ENCODE assay signal across 8 cellular contexts in the genomic region with DNA sequence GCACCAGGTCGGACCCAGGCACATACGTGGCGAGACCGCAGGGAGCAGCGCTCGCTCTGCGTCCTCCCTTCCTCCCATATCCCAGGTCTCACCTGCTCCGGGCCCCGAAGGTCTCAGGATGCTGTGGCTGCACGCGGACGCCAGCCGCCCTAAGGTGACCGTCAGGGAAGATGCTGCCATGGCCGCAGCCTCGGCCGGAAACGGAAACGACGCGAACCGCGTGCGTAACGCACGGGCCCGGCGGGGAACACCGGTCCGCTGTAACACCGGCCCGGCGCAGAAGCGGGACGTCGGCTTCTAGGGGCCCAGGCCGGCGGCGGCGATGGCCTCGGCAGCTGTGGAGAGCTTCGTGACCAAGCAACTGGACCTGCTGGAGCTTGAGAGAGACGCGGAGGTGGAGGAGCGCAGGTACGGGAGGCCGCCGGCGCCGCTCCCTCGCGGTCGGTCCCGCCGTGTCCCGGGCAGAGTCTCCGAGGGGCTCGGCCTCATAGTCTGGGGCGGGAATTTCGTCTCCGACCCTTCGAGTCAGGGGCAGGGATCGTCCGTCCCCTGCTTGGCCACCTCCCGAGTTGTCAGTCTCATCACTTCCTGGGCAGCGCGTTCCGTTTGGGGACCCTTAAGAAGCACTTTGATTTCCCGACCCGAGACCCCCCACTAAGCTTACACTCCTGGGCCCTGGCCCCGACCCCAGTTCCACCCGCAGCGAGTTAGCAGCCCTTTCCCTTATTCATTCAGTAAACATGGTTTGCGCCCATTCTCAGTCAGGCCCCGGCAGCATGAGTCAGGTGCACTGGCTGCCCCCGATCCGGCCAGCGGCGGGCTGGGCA.
DNase-seq lines count a peak whose midpoint lies in the region; ATAC-seq and TF ChIP-seq lines count a peak whose summit lies in the region.

A gene (plus strand): TSS at position 261 of the 827 bp plus-strand sequence. CDS start 62 bp downstream, at position 323.
A gene (minus strand): TSS at position 202 of the 827 bp plus-strand sequence. CDS start 22 bp downstream, at position 180.

- peak; percentile 18; the same call in 1 of the 2 replicates for TF ChIP-seq RAD21 in Ishikawa (IDR thresholded peaks at IDR 0.05; ENCODE audit: low read depth)

- H3K9me3 Mint-ChIP-seq in nephron progenitor cell: no peaks in the 10 kb centered on the region
- no peaks in the 10 kb centered on the region for H3K9me3 Mint-ChIP-seq in stimulated activated naive CD8-positive, alpha-beta T cell treated with anti-CD3 and anti-CD28 coated beads, Interleukin-15, amount 100 ng/mL, for 72 hours

- no peak for TF ChIP-seq CTCF in RWPE1 (conservative IDR thresholded peaks at IDR 0.05; ENCODE audit: low read depth)
- no peak for TF ChIP-seq CTCF in nephron progenitor cell (IDR thresholded peaks at IDR 0.05)

- ATAC-seq in GM21526 (IDR thresholded peaks at IDR 0.05; ENCODE audit: low FRiP score, unreplicated experiment): peak; percentile 78
- ATAC-seq in stimulated activated naive CD8-positive, alpha-beta T cell treated with anti-CD3 and anti-CD28 coated beads, Interleukin-15, amount 100 ng/mL, for 72 hours: peak; percentile 99

- peak within 1 kb of the TSS; percentile 97 for H3K4me3 Mint-ChIP-seq in nephron progenitor cell
- peak within 1 kb of the TSS; percentile 91 to 92 for H3K4me3 Mint-ChIP-seq in stimulated activated naive CD8-positive, alpha-beta T cell treated with anti-CD3 and anti-CD28 coated beads, Interleukin-15, amount 100 ng/mL, for 72 hours

- peaks cover 27% of the 10 kb centered on the region for H3K36me3 Mint-ChIP-seq in nephron progenitor cell (ENCODE audit: low read depth)

- POLR2A ChIA-PET in RWPE1 (lab: Yijun Ruan, JAX; ENCODE audit: low non-redundant PET): no interaction called here

- CTCF ChIA-PET in RWPE1 (lab: Yijun Ruan, JAX): interaction anchor here (0.6 to 0.9 kb wide), 4 partner anchors 99 to 1011 kb away, joined by 3 to 6 read pairs (median 3); no protein-coding TSS in a partner anchor

- H3K27ac Mint-ChIP-seq in nephron progenitor cell: peak within 1 kb of the TSS; percentile 90
- peak within 1 kb of the TSS; percentile 98 to 99 for H3K27ac Mint-ChIP-seq in stimulated activated naive CD8-positive, alpha-beta T cell treated with anti-CD3 and anti-CD28 coated beads, Interleukin-15, amount 100 ng/mL, for 72 hours

- DNase-seq in DMS153 (lab: John Stamatoyannopoulos, UW) (peak; percentile 39), RWPE1 (ENCODE audit: low spot score) (peak; percentile 88), fibroblast of the conjunctiva (ENCODE audit: low read depth) (peak; percentile 38), nephron progenitor cell (peak; percentile 86)
- peak; percentile 76 for DNase-seq in activated T-helper 9 cell treated with anti-CD3 and anti-CD28 coated beads, Interleukin-2, amount 50 U/mL, for 16 hours (ENCODE audit: low read depth)
- peak; percentile 85 to 86 for DNase-seq in stimulated activated naive CD8-positive, alpha-beta T cell treated with anti-CD3 and anti-CD28 coated beads, Interleukin-15, amount 100 ng/mL, for 72 hours

- peaks cover 41% of the 10 kb centered on the region for H3K4me1 Mint-ChIP-seq in nephron progenitor cell
- H3K4me1 Mint-ChIP-seq in stimulated activated naive CD8-positive, alpha-beta T cell treated with anti-CD3 and anti-CD28 coated beads, Interleukin-15, amount 100 ng/mL, for 72 hours: peaks cover 54% of the 10 kb centered on the region

- H3K27ac ChIP-seq in RWPE1: peak within 1 kb of the TSS; percentile 78

- H3K27me3 Mint-ChIP-seq in nephron progenitor cell (ENCODE audit: low read depth, poor library complexity): no peaks in the 10 kb centered on the region
- H3K27me3 Mint-ChIP-seq in stimulated activated naive CD8-positive, alpha-beta T cell treated with anti-CD3 and anti-CD28 coated beads, Interleukin-15, amount 100 ng/mL, for 72 hours: no peaks in the 10 kb centered on the region

- TF ChIP-seq EP300 in Ishikawa (IDR thresholded peaks at IDR 0.05; ENCODE audit: borderline replicate concordance): peak; percentile 60; the same call in 1 of the 2 replicates

TF ChIP-seq in Ishikawa, 13 proteins besides CTCF, POLR2A, EP300 and RAD21:
- 0 out of 2 replicates have a peak, but pooled peaks have one; percentile 20 for TF ChIP-seq FOXM1 (IDR thresholded peaks at IDR 0.05; ENCODE audit: borderline replicate concordance, low read depth)
- TF ChIP-seq CEBPB (IDR thresholded peaks at IDR 0.05): peak; percentile 31; the same call in 1 of the 2 replicates
- peak; percentile 94 for TF ChIP-seq YY1 (IDR thresholded peaks at IDR 0.05; ENCODE audit: low read depth)
- TF ChIP-seq NFIC (IDR thresholded peaks at IDR 0.05): peak; percentile 57; the same call in 1 of the 2 replicates
- TF ChIP-seq TCF12 (IDR thresholded peaks at IDR 0.05; ENCODE audit: low read depth): peak; percentile 85
- peak; percentile 25; the same call in 1 of the 2 replicates for TF ChIP-seq ZBTB7A (IDR thresholded peaks at IDR 0.05; ENCODE audit: low read depth)
- TF ChIP-seq, protein P1, sequence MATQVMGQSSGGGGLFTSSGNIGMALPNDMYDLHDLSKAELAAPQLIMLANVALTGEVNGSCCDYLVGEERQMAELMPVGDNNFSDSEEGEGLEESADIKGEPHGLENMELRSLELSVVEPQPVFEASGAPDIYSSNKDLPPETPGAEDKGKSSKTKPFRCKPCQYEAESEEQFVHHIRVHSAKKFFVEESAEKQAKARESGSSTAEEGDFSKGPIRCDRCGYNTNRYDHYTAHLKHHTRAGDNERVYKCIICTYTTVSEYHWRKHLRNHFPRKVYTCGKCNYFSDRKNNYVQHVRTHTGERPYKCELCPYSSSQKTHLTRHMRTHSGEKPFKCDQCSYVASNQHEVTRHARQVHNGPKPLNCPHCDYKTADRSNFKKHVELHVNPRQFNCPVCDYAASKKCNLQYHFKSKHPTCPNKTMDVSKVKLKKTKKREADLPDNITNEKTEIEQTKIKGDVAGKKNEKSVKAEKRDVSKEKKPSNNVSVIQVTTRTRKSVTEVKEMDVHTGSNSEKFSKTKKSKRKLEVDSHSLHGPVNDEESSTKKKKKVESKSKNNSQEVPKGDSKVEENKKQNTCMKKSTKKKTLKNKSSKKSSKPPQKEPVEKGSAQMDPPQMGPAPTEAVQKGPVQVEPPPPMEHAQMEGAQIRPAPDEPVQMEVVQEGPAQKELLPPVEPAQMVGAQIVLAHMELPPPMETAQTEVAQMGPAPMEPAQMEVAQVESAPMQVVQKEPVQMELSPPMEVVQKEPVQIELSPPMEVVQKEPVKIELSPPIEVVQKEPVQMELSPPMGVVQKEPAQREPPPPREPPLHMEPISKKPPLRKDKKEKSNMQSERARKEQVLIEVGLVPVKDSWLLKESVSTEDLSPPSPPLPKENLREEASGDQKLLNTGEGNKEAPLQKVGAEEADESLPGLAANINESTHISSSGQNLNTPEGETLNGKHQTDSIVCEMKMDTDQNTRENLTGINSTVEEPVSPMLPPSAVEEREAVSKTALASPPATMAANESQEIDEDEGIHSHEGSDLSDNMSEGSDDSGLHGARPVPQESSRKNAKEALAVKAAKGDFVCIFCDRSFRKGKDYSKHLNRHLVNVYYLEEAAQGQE (IDR thresholded peaks at IDR 0.05; ENCODE audit: low read depth): peak; percentile 40; the same call in 1 of the 2 replicates
- TF ChIP-seq CREB1 (IDR thresholded peaks at IDR 0.05; ENCODE audit: low read depth): peak; percentile 93
- TF ChIP-seq, protein P2, sequence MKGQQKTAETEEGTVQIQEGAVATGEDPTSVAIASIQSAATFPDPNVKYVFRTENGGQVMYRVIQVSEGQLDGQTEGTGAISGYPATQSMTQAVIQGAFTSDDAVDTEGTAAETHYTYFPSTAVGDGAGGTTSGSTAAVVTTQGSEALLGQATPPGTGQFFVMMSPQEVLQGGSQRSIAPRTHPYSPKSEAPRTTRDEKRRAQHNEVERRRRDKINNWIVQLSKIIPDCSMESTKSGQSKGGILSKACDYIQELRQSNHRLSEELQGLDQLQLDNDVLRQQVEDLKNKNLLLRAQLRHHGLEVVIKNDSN (IDR thresholded peaks at IDR 0.05): peak; percentile 78
- TF ChIP-seq, protein P3, sequence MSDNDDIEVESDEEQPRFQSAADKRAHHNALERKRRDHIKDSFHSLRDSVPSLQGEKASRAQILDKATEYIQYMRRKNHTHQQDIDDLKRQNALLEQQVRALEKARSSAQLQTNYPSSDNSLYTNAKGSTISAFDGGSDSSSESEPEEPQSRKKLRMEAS (IDR thresholded peaks at IDR 0.05): peak; percentile 92
- peak; percentile 52 for TF ChIP-seq EGR1 (IDR thresholded peaks at IDR 0.05)
- TF ChIP-seq TEAD4 (IDR thresholded peaks at IDR 0.05): peak; percentile 62
- TF ChIP-seq TAF1 (IDR thresholded peaks at IDR 0.05; ENCODE audit: low read depth): peak; percentile 99

Comparison
In these comparisons a context has a peak if more than half of its experiments do, and no peak if none do; other contexts are left out.
1. Peak in every context shown above with its lines: DNase-seq, ATAC-seq and H3K27ac ChIP-seq.
2. DNase-seq: peak in every context shown above with its lines; median percentile 88 in RWPE1; 86 in nephron progenitor cell; 86 in stimulated activated naive CD8-positive, alpha-beta T cell treated with anti-CD3 and anti-CD28 coated beads, Interleukin-15, amount 100 ng/mL, for 72 hours; 76 in activated T-helper 9 cell treated with anti-CD3 and anti-CD28 coated beads, Interleukin-2, amount 50 U/mL, for 16 hours; 39 in DMS153; 38 in fibroblast of the conjunctiva.